19 cellular contexts compared by ENCODE assay signal in the genomic region with DNA sequence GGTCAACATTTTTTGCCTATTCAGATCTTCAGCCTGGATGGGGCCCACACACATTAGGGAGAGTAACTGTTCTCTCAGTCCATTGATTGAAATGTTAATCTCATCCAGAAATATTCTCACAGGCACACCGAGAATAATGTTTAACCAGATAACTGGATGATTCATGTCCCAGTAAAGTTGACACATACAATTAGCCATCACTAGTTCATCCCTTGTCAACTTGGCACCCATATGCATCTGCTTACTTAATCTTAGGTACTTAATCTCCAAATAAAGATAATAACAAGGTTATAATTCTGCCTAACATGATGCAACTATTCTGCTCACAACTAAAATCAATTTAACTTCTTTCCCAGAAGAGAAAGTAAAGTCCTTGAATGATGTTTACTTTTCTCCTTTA.
DNase-seq lines count a peak whose midpoint lies in the region; ATAC-seq, FAIRE-seq and TF ChIP-seq lines count a peak whose summit lies in the region.
"Had no signal": no experiment of that assay in that cellular context is flagged by ENCODE, and none has a peak within 500 bp of the region (broad histone marks: within the 10 kb centered on the region; RNA-seq: fewer than 3 reads in every experiment).

No MANE protein-coding gene starts in this region.

- CTCF ChIA-PET in HepG2 (lab: Yijun Ruan, JAX; ENCODE audit: low intra/inter-chr PET ratio, low total read pairs), result no interaction called here

- H3K9ac ChIP-seq in liver (ENCODE audit: low read depth in 1 of 2, low read length in 2 of 2) (no peak overlapping the region), HepG2 (ENCODE audit: insufficient read depth, low read depth, low read length) (no peak overlapping the region)
- H3K9ac ChIP-seq: GM23248 had no signal

- H3K36me3 ChIP-seq in liver (ENCODE audit: control insufficient read depth in 4 of 4, insufficient read depth in 3 of 4, low read depth in 1 of 4, low read length in 3 of 4) (no peaks in the 10 kb centered on the region), HepG2 (replicated peaks in 1 of 2; ENCODE audit: control insufficient read depth in 1 of 2, insufficient read depth in 2 of 2, low read length in 2 of 2) (no peaks in the 10 kb centered on the region)
- H3K36me3 ChIP-seq: BE2C, HAP-1 had no signal

- no peak for ATAC-seq in HepG2
- ATAC-seq: GM12878 had no signal

- TF ChIP-seq RAD21 in liver (IDR thresholded peaks at IDR 0.05) (no peak), HepG2 (CRISPR knock-in tag; IDR thresholded peaks at IDR 0.05) (no peak)

- H3K79me2 ChIP-seq in HepG2 (ENCODE audit: insufficient read depth, low read length), result no peaks in the 10 kb centered on the region

- no peak for FAIRE-seq in HepG2 (lab: Jason Lieb, UNC)
- FAIRE-seq: GM12878, GM19239 had no signal

- WGBS in liver, result 34% methylated on average over 1 of the region's 1 CpG
- 0% methylated on average over 1 of the region's 1 CpG for WGBS in HepG2 (ENCODE audit: low lambda C conversion rate)

- H4K20me1 ChIP-seq in HepG2 (ENCODE audit: insufficient read depth, low read length), result no peaks in the 10 kb centered on the region

- H3K4me2 ChIP-seq in HepG2 (ENCODE audit: low read depth, low read length), result no peak overlapping the region

- no TSS peak for BruUV-seq in HepG2 (replicated peaks; lab: Mats Ljungman, UMichigan)

- POLR2A ChIA-PET in HepG2 (lab: Yijun Ruan, JAX), result no interaction called here

- no peak overlapping the region for H3K27ac ChIP-seq in liver (ENCODE audit: low read depth in 1 of 2, low read length in 2 of 2)
- H3K27ac ChIP-seq in HepG2 (ENCODE audit: extremely low read length, insufficient read depth, low read length), result no peak overlapping the region
- H3K27ac ChIP-seq: GM23248 had no signal

- no peaks in the 10 kb centered on the region for H3K4me1 ChIP-seq in liver (ENCODE audit: control insufficient read depth in 4 of 4, insufficient read depth in 4 of 4, low read length in 3 of 4)
- no peaks in the 10 kb centered on the region for H3K4me1 ChIP-seq in HepG2 (ENCODE audit: insufficient read depth, low read length)
- H3K4me1 ChIP-seq: Caco-2, HAP-1 had no signal

- TF ChIP-seq CTCF in liver (IDR thresholded peaks at IDR 0.05; ENCODE audit: low read depth, low read length, missing input control), result no peak
- no peak for TF ChIP-seq CTCF in HepG2 (CRISPR knock-in tag; IDR thresholded peaks at IDR 0.05)
- no peak for TF ChIP-seq CTCF in LNCaP clone FGC (IDR thresholded peaks at IDR 0.05; ENCODE audit: control insufficient read depth, extremely low read depth, insufficient read depth)
- TF ChIP-seq CTCF in epithelial cell of proximal tubule (conservative IDR thresholded peaks at IDR 0.05; ENCODE audit: low read depth, low read length), result no peak

- intact Hi-C loops in HepG2 (cut with micrococcal nuclease; ENCODE audit: unreplicated experiment), result no loop called here

- TF ChIP-seq EP300 in HepG2 (IDR thresholded peaks at IDR 0.05; ENCODE audit: low read depth in 2 of 2, low read length in 2 of 2) (no peak), HepG2 (CRISPR knock-in tag; IDR thresholded peaks at IDR 0.05; ENCODE audit: borderline replicate concordance) (no peak)

- no peak overlapping the region for H2AFZ ChIP-seq in HepG2 (ENCODE audit: low read length)
- H2AFZ ChIP-seq: GM23248 had no signal

- in situ Hi-C loops in HepG2 (cut with HindIII; ENCODE audit: extremely low pct_ligation_motif_present, low pct_unique_long_range_greater_than_20kb), result no loop called here

- no peak overlapping the region for H3K4me3 ChIP-seq in liver (ENCODE audit: low read depth in 1 of 3, low read length in 3 of 3)
- H3K4me3 ChIP-seq in HepG2 (replicated peaks in 1 of 3; ENCODE audit: insufficient read depth in 1 of 3, low read depth in 2 of 3, low read length in 3 of 3), result no peak overlapping the region
- no peak overlapping the region for H3K4me3 ChIP-seq in LNCaP clone FGC (ENCODE audit: low read depth, low read length)
- no peak overlapping the region for H3K4me3 ChIP-seq in epithelial cell of proximal tubule (ENCODE audit: low read depth, low read length)
- H3K4me3 ChIP-seq: GM12878, GM23248, HAP-1 had no signal

- no peaks in the 10 kb centered on the region for H3K27me3 ChIP-seq in liver (ENCODE audit: control insufficient read depth in 4 of 4, insufficient read depth in 4 of 4, low read length in 3 of 4)
- no peaks in the 10 kb centered on the region for H3K27me3 ChIP-seq in HepG2 (ENCODE audit: control insufficient read depth in 1 of 2, insufficient read depth in 2 of 2, low read length in 2 of 2)
- H3K27me3 ChIP-seq: BE2C had no signal

- H3K9me3 ChIP-seq in liver (ENCODE audit: control insufficient read depth in 4 of 4, low read length in 3 of 4), result no peaks in the 10 kb centered on the region
- H3K9me3 ChIP-seq in HepG2 (ENCODE audit: low read length), result no peaks in the 10 kb centered on the region
- H3K9me3 ChIP-seq: BE2C, Caco-2, HAP-1 had no signal

- DNase-seq in HepG2 (ENCODE audit: low spot score), result no peak
- peak; percentile 90 for DNase-seq in LNCaP clone FGC (ENCODE audit: low read depth)
- DNase-seq in epithelial cell of proximal tubule (ENCODE audit: low read depth), result peak; percentile 19
- DNase-seq in NCI-H1436 (lab: John Stamatoyannopoulos, UW), result no peak
- no peak for DNase-seq in NCI-H128 (lab: John Stamatoyannopoulos, UW; ENCODE audit: unreplicated experiment)
- DNase-seq in iPS-NIHi7 (ENCODE audit: extremely low spot score), result no peak
- DNase-seq: BE2C; C1 segment of cervical spinal cord; Caco-2; CD4-positive, CD25-positive, alpha-beta regulatory T cell; CD8-positive, alpha-beta memory T cell; DMS153; DND-41; EL; GM23248 had no signal

- TF ChIP-seq POLR2A in HepG2 (IDR thresholded peaks at IDR 0.05; ENCODE audit: insufficient read depth in 1 of 2, low read depth in 2 of 2, low read length in 2 of 2), result no peak

TF ChIP-seq in liver, 16 proteins besides CTCF, POLR2A, EP300 and RAD21 (continues in another document):
- TF ChIP-seq MAX (IDR thresholded peaks at IDR 0.05), result no peak
- TF ChIP-seq SP1 (IDR thresholded peaks at IDR 0.05), result no peak
- TF ChIP-seq JUND (IDR thresholded peaks at IDR 0.05), result peak in 1 of 2 donors; percentile 20
- TF ChIP-seq REST (IDR thresholded peaks at IDR 0.05), result no peak
- TF ChIP-seq NR2F2 (IDR thresholded peaks at IDR 0.05), result no peak

TF ChIP-seq in HepG2, 621 proteins besides CTCF, POLR2A, EP300 and RAD21 (continues in another document):
- no peak for TF ChIP-seq ZXDC (CRISPR knock-in tag; IDR thresholded peaks at IDR 0.05)
- no peak for TF ChIP-seq ZNF441 (CRISPR knock-in tag; IDR thresholded peaks at IDR 0.05; ENCODE audit: borderline replicate concordance)
- no peak for TF ChIP-seq TOE1 (CRISPR knock-in tag; IDR thresholded peaks at IDR 0.05)
- no peak for TF ChIP-seq ZNF746 (CRISPR knock-in tag; IDR thresholded peaks at IDR 0.05)
- TF ChIP-seq MTA1 (CRISPR knock-in tag; IDR thresholded peaks at IDR 0.05; ENCODE audit: borderline replicate concordance), result no peak
- no peak for TF ChIP-seq ZNF350 (CRISPR knock-in tag; IDR thresholded peaks at IDR 0.05; ENCODE audit: borderline replicate concordance, low read depth)
- TF ChIP-seq FOXA1 (IDR thresholded peaks at IDR 0.05), result no peak
- no peak for TF ChIP-seq FOXA1 (CRISPR knock-in tag; IDR thresholded peaks at IDR 0.05)
- no peak for TF ChIP-seq HNRNPK (IDR thresholded peaks at IDR 0.05; ENCODE audit: low read depth, low read length, poor library complexity, severe bottlenecking)
- no peak for TF ChIP-seq ARNT (IDR thresholded peaks at IDR 0.05)
- no peak for TF ChIP-seq ZNF253 (CRISPR knock-in tag; IDR thresholded peaks at IDR 0.05; ENCODE audit: borderline replicate concordance)
- TF ChIP-seq SNAPC5 (CRISPR knock-in tag; IDR thresholded peaks at IDR 0.05; ENCODE audit: borderline replicate concordance), result no peak
- TF ChIP-seq ZNF550 (CRISPR knock-in tag; IDR thresholded peaks at IDR 0.05; ENCODE audit: borderline replicate concordance), result no peak
- no peak for TF ChIP-seq RELA (CRISPR knock-in tag; IDR thresholded peaks at IDR 0.05)
- TF ChIP-seq, protein P1, sequence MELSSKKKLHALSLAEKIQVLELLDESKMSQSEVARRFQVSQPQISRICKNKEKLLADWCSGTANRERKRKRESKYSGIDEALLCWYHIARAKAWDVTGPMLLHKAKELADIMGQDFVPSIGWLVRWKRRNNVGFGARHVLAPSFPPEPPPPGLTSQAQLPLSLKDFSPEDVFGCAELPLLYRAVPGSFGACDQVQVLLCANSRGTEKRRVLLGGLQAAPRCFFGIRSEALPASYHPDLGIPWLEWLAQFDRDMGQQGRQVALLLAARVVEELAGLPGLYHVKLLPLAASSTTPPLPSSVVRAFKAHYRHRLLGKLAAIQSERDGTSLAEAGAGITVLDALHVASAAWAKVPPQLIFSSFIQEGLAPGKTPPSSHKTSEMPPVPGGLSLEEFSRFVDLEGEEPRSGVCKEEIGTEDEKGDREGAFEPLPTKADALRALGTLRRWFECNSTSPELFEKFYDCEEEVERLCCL (CRISPR knock-in tag; IDR thresholded peaks at IDR 0.05; ENCODE audit: borderline replicate concordance), result no peak
- TF ChIP-seq, protein P2, sequence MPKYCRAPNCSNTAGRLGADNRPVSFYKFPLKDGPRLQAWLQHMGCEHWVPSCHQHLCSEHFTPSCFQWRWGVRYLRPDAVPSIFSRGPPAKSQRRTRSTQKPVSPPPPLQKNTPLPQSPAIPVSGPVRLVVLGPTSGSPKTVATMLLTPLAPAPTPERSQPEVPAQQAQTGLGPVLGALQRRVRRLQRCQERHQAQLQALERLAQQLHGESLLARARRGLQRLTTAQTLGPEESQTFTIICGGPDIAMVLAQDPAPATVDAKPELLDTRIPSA (CRISPR knock-in tag; IDR thresholded peaks at IDR 0.05; ENCODE audit: borderline replicate concordance), result no peak

Comparison
In these comparisons a context has a peak if more than half of its experiments do, and no peak if none do; other contexts are left out.
1. DNase-seq: peak in LNCaP clone FGC (single experiment) and epithelial cell of proximal tubule (single experiment); none in HepG2 (single experiment), NCI-H1436 (single experiment), NCI-H128 (single experiment) and iPS-NIHi7 (single experiment).